Comparison of ENCODE assay signal across 9 cellular contexts in genomic region chr16:21950782-21951521, GRCh38. TPM values are rescaled to one million over a fixed set of nuclear protein-coding genes. Genes with fewer than 3 reads are reported as not detected.
DNase-seq lines count a peak whose midpoint lies in the region; ATAC-seq, FAIRE-seq and TF ChIP-seq lines count a peak whose summit lies in the region.
"Had no signal": no experiment of that assay in that cellular context is flagged by ENCODE, and none has a peak within 500 bp of the region (broad histone marks: within the 10 kb centered on the region; RNA-seq: fewer than 3 reads in every experiment).

No MANE protein-coding gene starts in this region.

- H2AFZ ChIP-seq in endothelial cell of umbilical vein (ENCODE audit: low read depth, low read length): no peak overlapping the region

- peak; percentile 24 for DNase-seq in CD1c-positive myeloid dendritic cell (ENCODE audit: extremely low spot score)
- DNase-seq in GM20000 (ENCODE audit: low spot score): peak; percentile 17
- DNase-seq in SK-N-MC (ENCODE audit: low read depth, low spot score): no peak
- peak; percentile 48 for DNase-seq in endothelial cell of umbilical vein (ENCODE audit: low read depth, low spot score)
- peak; percentile 16 for DNase-seq in retina

- no peaks in the 10 kb centered on the region for H3K9me1 ChIP-seq in endothelial cell of umbilical vein (replicated peaks; ENCODE audit: control insufficient read depth, extremely low read depth, insufficient read depth, low read length)

- peak overlapping the region; percentile 29 for H3K9ac ChIP-seq in SK-N-MC (ENCODE audit: insufficient read length)
- H3K9ac ChIP-seq in endothelial cell of umbilical vein (replicated peaks; ENCODE audit: extremely low read depth, insufficient read depth, low read length): no peak overlapping the region

- H3K4me1 ChIP-seq in endothelial cell of umbilical vein (ENCODE audit: control insufficient read depth, extremely low read depth, insufficient read depth, low read length): peaks cover 16% of the 10 kb centered on the region

- H3K27me3 ChIP-seq in endothelial cell of umbilical vein (ENCODE audit: control insufficient read depth in 2 of 2, insufficient read depth in 2 of 2, low read length in 2 of 2): no peaks in the 10 kb centered on the region

- ATAC-seq in HG02678 (IDR thresholded peaks at IDR 0.05; ENCODE audit: unreplicated experiment): no peak
- no peak for ATAC-seq in HG02981 (IDR thresholded peaks at IDR 0.05; ENCODE audit: unreplicated experiment)
- no peak for ATAC-seq in HG03196 (IDR thresholded peaks at IDR 0.05; ENCODE audit: unreplicated experiment)

- TF ChIP-seq CTCF in GM20000 (IDR thresholded peaks at IDR 0.05; ENCODE audit: extremely low read depth, missing control alignments) (peak; percentile 43), endothelial cell of umbilical vein (IDR thresholded peaks at IDR 0.05; ENCODE audit: extremely low read depth in 1 of 2, insufficient read depth in 1 of 2, low read depth in 1 of 2, low read length in 2 of 2) (peak; percentile 29 to 31)

- H3K27ac ChIP-seq in SK-N-MC: no peak overlapping the region
- no peak overlapping the region for H3K27ac ChIP-seq in endothelial cell of umbilical vein (ENCODE audit: insufficient read depth, low read depth, low read length)

- BruUV-seq in endothelial cell of umbilical vein (replicated peaks; lab: Mats Ljungman, UMichigan): no TSS peak

- FAIRE-seq in endothelial cell of umbilical vein (lab: Jason Lieb, UNC): peak; percentile 71

- no peaks in the 10 kb centered on the region for H4K20me1 ChIP-seq in endothelial cell of umbilical vein (replicated peaks; ENCODE audit: control insufficient read depth, extremely low read depth, insufficient read depth, low read length)

- CTCF ChIA-PET in endothelial cell of umbilical vein (lab: Charles Lee): interaction anchor here (1.0 to 1.5 kb wide), 14 partner anchors 9 to 241 kb away, joined by 3 to 84 read pairs (median 4); no protein-coding TSS in a partner anchor

- no peak for TF ChIP-seq POLR2A in endothelial cell of umbilical vein (IDR thresholded peaks at IDR 0.05; ENCODE audit: low read depth, low read length)

- H3K4me2 ChIP-seq in endothelial cell of umbilical vein (ENCODE audit: insufficient read depth, low read length): no peak overlapping the region

- H3K9me3 ChIP-seq in SK-N-MC (ENCODE audit: low read depth, low read length) (no peaks in the 10 kb centered on the region), endothelial cell of umbilical vein (replicated peaks; ENCODE audit: control insufficient read depth, insufficient read depth, low read length) (no peaks in the 10 kb centered on the region)

- H3K79me2 ChIP-seq in endothelial cell of umbilical vein (ENCODE audit: control insufficient read depth, insufficient read depth, low read length): peaks cover 39% of the 10 kb centered on the region

- dilution Hi-C loops in endothelial cell of umbilical vein (cut with MboI; ENCODE audit: extremely low pct_ligation_motif_present, low sequenced_read_pairs): no loop called here

- intact Hi-C loops in endothelial cell of umbilical vein (cut with micrococcal nuclease): loop anchor here (1.0 kb wide), 1 partner anchor 237 kb away; no protein-coding TSS in a partner anchor

- H3K4me3 ChIP-seq in SK-N-MC (no peak overlapping the region), endothelial cell of umbilical vein (replicated peaks in 1 of 3; ENCODE audit: insufficient read depth in 1 of 3, low read depth in 1 of 3, low read length in 3 of 3) (no peak overlapping the region)

- H3K36me3 ChIP-seq in SK-N-MC (ENCODE audit: insufficient read depth, low read length) (peaks cover 9% of the 10 kb centered on the region; the same call in 1 of the 2 replicates), endothelial cell of umbilical vein (ENCODE audit: control insufficient read depth in 2 of 2, extremely low read depth in 1 of 2, insufficient read depth in 2 of 2, low read length in 2 of 2) (no peaks in the 10 kb centered on the region)

- POLR2A ChIA-PET in endothelial cell of umbilical vein (lab: Charles Lee): no interaction called here

TF ChIP-seq in endothelial cell of umbilical vein, 7 proteins besides CTCF, POLR2A, EP300 and RAD21:
- TF ChIP-seq POLR2AphosphoS5 (IDR thresholded peaks at IDR 0.05; ENCODE audit: insufficient read depth, low read depth, low read length) (no peak), MAX (IDR thresholded peaks at IDR 0.05; ENCODE audit: insufficient read depth, insufficient read length) (no peak), GATA2 (IDR thresholded peaks at IDR 0.05; ENCODE audit: insufficient read depth, insufficient read length, low read depth, low read length) (no peak), FOS (IDR thresholded peaks at IDR 0.05; ENCODE audit: borderline replicate concordance, insufficient read depth, low read length) (no peak), MYC (IDR thresholded peaks at IDR 0.05; ENCODE audit: low read depth, low read length) (no peak), EZH2 (IDR thresholded peaks at IDR 0.05; ENCODE audit: borderline replicate concordance, low read depth, low read length, severe bottlenecking) (no peak), JUN (IDR thresholded peaks at IDR 0.05; ENCODE audit: borderline replicate concordance, insufficient read depth, insufficient read length, low read depth) (no peak)

RNA-seq across cellular contexts. Expression of gene UQCRC2, which starts 2.2 kb away (rescaled TPM):
- 189 and 207 TPM in 2 replicates for total RNA-seq in endothelial cell of umbilical vein
- polyA plus RNA-seq in endothelial cell of umbilical vein: 94.8 and 132 TPM in 2 replicates
- 166 and 184 TPM in 2 replicates for polyA plus RNA-seq in endothelial cell of umbilical vein (2011; cell fraction: cytosol; rRNA removed)
- 216 and 245 TPM in 2 replicates for polyA plus RNA-seq in endothelial cell of umbilical vein (2011; cell fraction: nucleus; rRNA removed)
- polyA plus RNA-seq in endothelial cell of umbilical vein (2012): 288 and 305 TPM in 2 replicates
- 236 and 270 TPM in 2 replicates for polyA minus RNA-seq in endothelial cell of umbilical vein
- 102 TPM for polyA minus RNA-seq in endothelial cell of umbilical vein (2011; cell fraction: cytosol; rRNA and poly(A)+ RNA removed)
- polyA minus RNA-seq in endothelial cell of umbilical vein (2011; cell fraction: nucleus; rRNA and poly(A)+ RNA removed): 117 and 165 TPM in 2 replicates

RNA-seq across cellular contexts. Expression of gene PDZD9, which starts 50.0 kb away (rescaled TPM):
- not detected in 2 replicates for total RNA-seq in endothelial cell of umbilical vein
- not detected in 2 replicates for polyA plus RNA-seq in endothelial cell of umbilical vein
- polyA plus RNA-seq in endothelial cell of umbilical vein (2011; cell fraction: cytosol; rRNA removed): not detected in 2 replicates
- not detected in 2 replicates for polyA plus RNA-seq in endothelial cell of umbilical vein (2011; cell fraction: nucleus; rRNA removed)
- polyA plus RNA-seq in endothelial cell of umbilical vein (2012): 0.27 TPM in 1 of 2 replicates, not detected in the other
- polyA minus RNA-seq in endothelial cell of umbilical vein: not detected in 2 replicates
- not detected for polyA minus RNA-seq in endothelial cell of umbilical vein (2011; cell fraction: cytosol; rRNA and poly(A)+ RNA removed)
- not detected in 2 replicates for polyA minus RNA-seq in endothelial cell of umbilical vein (2011; cell fraction: nucleus; rRNA and poly(A)+ RNA removed)
- total RNA-seq: T-helper 2 cell treated with Interferon-gamma antibody and Interleukin-4, amounts not matched to agents 100 ng/mL and 5 ng/mL, for 36 hours had no signal

RNA-seq across cellular contexts. Expression of gene MOSMO, which starts 57.0 kb away (rescaled TPM):
- total RNA-seq in endothelial cell of umbilical vein: 22.0 and 23.2 TPM in 2 replicates
- 11.9 and 15.9 TPM in 2 replicates for polyA plus RNA-seq in endothelial cell of umbilical vein
- polyA plus RNA-seq in endothelial cell of umbilical vein (2011; cell fraction: cytosol; rRNA removed): 11.9 and 13.4 TPM in 2 replicates
- 44.7 and 56.1 TPM in 2 replicates for polyA plus RNA-seq in endothelial cell of umbilical vein (2011; cell fraction: nucleus; rRNA removed)
- 26.3 and 39.4 TPM in 2 replicates for polyA plus RNA-seq in endothelial cell of umbilical vein (2012)
- 13.9 and 17.7 TPM in 2 replicates for polyA minus RNA-seq in endothelial cell of umbilical vein
- polyA minus RNA-seq in endothelial cell of umbilical vein (2011; cell fraction: cytosol; rRNA and poly(A)+ RNA removed): 2.8 TPM
- polyA minus RNA-seq in endothelial cell of umbilical vein (2011; cell fraction: nucleus; rRNA and poly(A)+ RNA removed): 35.2 and 44.7 TPM in 2 replicates
